ENCODE assay signal across 23 cellular contexts in genomic region chr5:61991426-61991825, GRCh38.
DNase-seq lines count a peak whose midpoint lies in the region; ATAC-seq, FAIRE-seq and TF ChIP-seq lines count a peak whose summit lies in the region.
"Had no signal": no experiment of that assay in that cellular context is flagged by ENCODE, and none has a peak within 500 bp of the region (broad histone marks: within the 10 kb centered on the region; RNA-seq: fewer than 3 reads in every experiment).

No MANE protein-coding gene starts in this region.

- no peak overlapping the region for H3K9ac ChIP-seq in HepG2 (ENCODE audit: insufficient read depth, low read depth, low read length)

- ATAC-seq in HepG2 (no peak), right lobe of liver (no peak), HG03095 (IDR thresholded peaks at IDR 0.05; ENCODE audit: unreplicated experiment) (no peak), GM19452 (IDR thresholded peaks at IDR 0.05; ENCODE audit: unreplicated experiment) (no peak)
- ATAC-seq: GM23338, T-cell had no signal

- intact Hi-C loops in HepG2 (cut with micrococcal nuclease; ENCODE audit: unreplicated experiment) (no loop called here), right lobe of liver (cut with DNase I) (no loop called here)

- POLR2A ChIA-PET in HepG2 (lab: Yijun Ruan, JAX), result no interaction called here

- no peak overlapping the region for H2AFZ ChIP-seq in HepG2 (ENCODE audit: low read length)
- H2AFZ ChIP-seq: GM23338 had no signal

- TF ChIP-seq EP300 in HepG2 (IDR thresholded peaks at IDR 0.05; ENCODE audit: low read depth in 2 of 2, low read length in 2 of 2), result no peak
- no peak for TF ChIP-seq EP300 in HepG2 (CRISPR knock-in tag; IDR thresholded peaks at IDR 0.05; ENCODE audit: borderline replicate concordance)

- H3K27ac ChIP-seq in HepG2 (ENCODE audit: extremely low read length, insufficient read depth, low read length) (no peak overlapping the region), right lobe of liver (no peak overlapping the region), small intestine (ENCODE audit: low read depth in 1 of 2, low read length in 1 of 2) (no peak overlapping the region)
- H3K27ac ChIP-seq: HL-60, Peyer's patch, SJCRH30 had no signal

- no peak overlapping the region for H3K4me3 ChIP-seq in HepG2 (replicated peaks in 1 of 3; ENCODE audit: insufficient read depth in 1 of 3, low read depth in 2 of 3, low read length in 3 of 3)
- H3K4me3 ChIP-seq in right lobe of liver, result no peak overlapping the region
- no peak overlapping the region for H3K4me3 ChIP-seq in bronchial epithelial cell (ENCODE audit: low read depth, low read length)
- H3K4me3 ChIP-seq in small intestine (ENCODE audit: low read depth in 1 of 2, low read length in 2 of 2), result no peak overlapping the region
- H3K4me3 ChIP-seq: GM23338, HAP-1, Peyer's patch, SJCRH30 had no signal

- 2% methylated on average over 4 of the region's 4 CpGs for WGBS in HepG2 (ENCODE audit: low lambda C conversion rate)
- WGBS in right lobe of liver (ENCODE audit: insufficient coverage, low coverage, low lambda C conversion rate, missing lambda C conversion rate), result 47% methylated on average over 4 of the region's 4 CpGs
- 8 to 54% (median 31%) methylated on average over 4 of the region's 4 CpGs for WGBS in small intestine, 3 donors

- H3K36me3 ChIP-seq in HepG2 (replicated peaks in 1 of 2; ENCODE audit: control insufficient read depth in 1 of 2, insufficient read depth in 2 of 2, low read length in 2 of 2) (no peaks in the 10 kb centered on the region), right lobe of liver (no peaks in the 10 kb centered on the region), bronchial epithelial cell (ENCODE audit: control insufficient read depth, insufficient read depth, low read length) (no peaks in the 10 kb centered on the region), small intestine (ENCODE audit: control insufficient read depth in 2 of 2, insufficient read depth in 2 of 2, low read length in 2 of 2) (no peaks in the 10 kb centered on the region)
- H3K36me3 ChIP-seq: BE2C, HAP-1, Peyer's patch, SJCRH30 had no signal

- no peak for TF ChIP-seq POLR2A in HepG2 (IDR thresholded peaks at IDR 0.05; ENCODE audit: insufficient read depth in 1 of 2, low read depth in 2 of 2, low read length in 2 of 2)
- TF ChIP-seq POLR2A in right lobe of liver (IDR thresholded peaks at IDR 0.05), result no peak

- CTCF ChIA-PET in HepG2 (lab: Yijun Ruan, JAX; ENCODE audit: low intra/inter-chr PET ratio, low total read pairs), result no interaction called here

- in situ Hi-C loops in HepG2 (cut with HindIII; ENCODE audit: extremely low pct_ligation_motif_present, low pct_unique_long_range_greater_than_20kb), result no loop called here

- H3K27me3 ChIP-seq in HepG2 (ENCODE audit: control insufficient read depth in 1 of 2, insufficient read depth in 2 of 2, low read length in 2 of 2) (0 out of 5 replicates have a peak, but pooled peaks cover 0 to 3% of the 10 kb centered on the region in 2 experiments), right lobe of liver (no peaks in the 10 kb centered on the region), bronchial epithelial cell (ENCODE audit: control insufficient read depth, insufficient read depth, low read length) (no peaks in the 10 kb centered on the region), small intestine (ENCODE audit: control insufficient read depth in 2 of 2, insufficient read depth in 2 of 2, low read length in 2 of 2) (no peaks in the 10 kb centered on the region)
- H3K27me3 ChIP-seq: Peyer's patch had no signal

- H3K9me3 ChIP-seq in HepG2 (ENCODE audit: low read length), result no peaks in the 10 kb centered on the region
- no peaks in the 10 kb centered on the region for H3K9me3 ChIP-seq in right lobe of liver
- no peaks in the 10 kb centered on the region for H3K9me3 ChIP-seq in small intestine (ENCODE audit: control insufficient read depth, low read depth)
- H3K9me3 ChIP-seq: BE2C, HAP-1, Peyer's patch, SJCRH30 had no signal

- DNase-seq in HepG2 (ENCODE audit: low spot score) (peak; percentile 1), right lobe of liver (no peak), NCI-H345 (lab: John Stamatoyannopoulos, UW) (peak; percentile 27), bronchial epithelial cell (ENCODE audit: low read depth) (no peak), small intestine (peak; percentile 1), RKO (ENCODE audit: low spot score) (no peak)
- DNase-seq: BE2C, DMS 273 treated with DMSO at 0.1 percent for 48 hours, DND-41, KG1, NCI-H1092 treated with DMSO at 0.1 percent for 48 hours, NCI-H1930, NCI-H446 treated with DMSO at 0.1 percent for 48 hours, NCI-H526 treated with DMSO at 0.1 percent for 48 hours, Peyer's patch, SJCRH30, T-cell had no signal

- H3K4me1 ChIP-seq in HepG2 (ENCODE audit: insufficient read depth, low read length) (no peaks in the 10 kb centered on the region), right lobe of liver (no peaks in the 10 kb centered on the region), small intestine (ENCODE audit: control insufficient read depth in 2 of 2, insufficient read depth in 1 of 2, low read depth in 1 of 2, low read length in 1 of 2) (no peaks in the 10 kb centered on the region)
- H3K4me1 ChIP-seq: BE2C, HAP-1, Peyer's patch, SJCRH30 had no signal

- TF ChIP-seq CTCF in HepG2 (CRISPR knock-in tag; IDR thresholded peaks at IDR 0.05) (no peak), right lobe of liver (IDR thresholded peaks at IDR 0.05) (no peak), bronchial epithelial cell (IDR thresholded peaks at IDR 0.05; ENCODE audit: insufficient read depth, low read length, severe bottlenecking) (no peak)

- no TSS peak for BruUV-seq in HepG2 (replicated peaks; lab: Mats Ljungman, UMichigan)

- TF ChIP-seq RAD21 in HepG2 (CRISPR knock-in tag; IDR thresholded peaks at IDR 0.05), result no peak

- no peaks in the 10 kb centered on the region for H4K20me1 ChIP-seq in HepG2 (ENCODE audit: insufficient read depth, low read length)

- no peaks in the 10 kb centered on the region for H3K79me2 ChIP-seq in HepG2 (ENCODE audit: insufficient read depth, low read length)

- FAIRE-seq in HepG2 (lab: Jason Lieb, UNC) (no peak), bronchial epithelial cell (lab: Jason Lieb, UNC) (peak; percentile 7), small intestine (lab: Jason Lieb, UNC) (no peak)
- FAIRE-seq: GM12891 had no signal

- H3K4me2 ChIP-seq in HepG2 (ENCODE audit: low read depth, low read length), result no peak overlapping the region
- H3K4me2 ChIP-seq: GM23338 had no signal

TF ChIP-seq in HepG2, 621 proteins besides CTCF, POLR2A, EP300 and RAD21:
- TF ChIP-seq POLR2AphosphoS2 (IDR thresholded peaks at IDR 0.05; ENCODE audit: low read depth, low read length) (no peak), KDM3A (CRISPR knock-in tag; IDR thresholded peaks at IDR 0.05; ENCODE audit: low read depth) (no peak), ZNF652 (CRISPR knock-in tag; IDR thresholded peaks at IDR 0.05; ENCODE audit: borderline replicate concordance, low read depth) (no peak), SP1 (IDR thresholded peaks at IDR 0.05) (no peak), SP1 (CRISPR knock-in tag; IDR thresholded peaks at IDR 0.05) (no peak)

Comparison
In these comparisons a context has a peak if more than half of its experiments do, and no peak if none do; other contexts are left out.
1. DNase-seq: peak in HepG2 (single experiment), NCI-H345 (single experiment) and small intestine (single experiment); none in right lobe of liver (0 of 3), bronchial epithelial cell (single experiment) and RKO (single experiment).